ENCODE assay signal across 11 cellular contexts in genomic region chr10:26441491-26442214, GRCh38. TPM values are rescaled to one million over a fixed set of nuclear protein-coding genes. Genes with fewer than 3 reads are reported as not detected.
DNase-seq lines count a peak whose midpoint lies in the region; ATAC-seq, FAIRE-seq and TF ChIP-seq lines count a peak whose summit lies in the region.
"Had no signal": no experiment of that assay in that cellular context is flagged by ENCODE, and none has a peak within 500 bp of the region (broad histone marks: within the 10 kb centered on the region; RNA-seq: fewer than 3 reads in every experiment).

No MANE protein-coding gene starts in this region.

- intact Hi-C loops in posterior vena cava (cut with DNase I): no loop called here

- H3F3A ChIP-seq in SK-N-SH (replicated peaks; ENCODE audit: insufficient read depth): no peaks in the 10 kb centered on the region

- H3K9me3 ChIP-seq in HAP-1 (no peaks in the 10 kb centered on the region), SK-N-SH (no peaks in the 10 kb centered on the region)

- CTCF ChIA-PET in BJ (lab: Yijun Ruan, JAX): no interaction called here
- CTCF ChIA-PET in activated CD8-positive, alpha-beta T cell treated with anti-CD3 and anti-CD28 coated beads, Interleukin-2, amount 10 ng/mL, durations not matched to agents 7 days and 5 days (lab: Charles Lee): interaction anchor here (1.1 to 2.4 kb wide), 4 partner anchors 38 to 106 kb away, joined by 3 to 11 read pairs (median 4); no protein-coding TSS in a partner anchor
- CTCF ChIA-PET in SK-N-SH (lab: Yijun Ruan, JAX): no interaction called here

- H3K36me3 ChIP-seq in BJ (ENCODE audit: control insufficient read depth, insufficient read depth, low read length): no peaks in the 10 kb centered on the region
- no peaks in the 10 kb centered on the region for H3K36me3 ChIP-seq in HAP-1 (replicated peaks)
- H3K36me3 ChIP-seq in SK-N-SH (replicated peaks in 1 of 2; ENCODE audit: control insufficient read depth in 1 of 2, insufficient read depth in 2 of 2, low read length in 1 of 2): no peaks in the 10 kb centered on the region

- H3K27me3 Mint-ChIP-seq in activated CD8-positive, alpha-beta T cell treated with anti-CD3 and anti-CD28 coated beads, Interleukin-2, amount 10 ng/mL, durations not matched to agents 7 days and 5 days (ENCODE audit: low read depth): no peaks in the 10 kb centered on the region

- H3K4me1 Mint-ChIP-seq in activated CD8-positive, alpha-beta T cell treated with anti-CD3 and anti-CD28 coated beads, Interleukin-2, amount 10 ng/mL, durations not matched to agents 7 days and 5 days (ENCODE audit: low read depth): peaks cover 59% of the 10 kb centered on the region
- H3K4me1 Mint-ChIP-seq: nephron progenitor cell had no signal

- no peak overlapping the region for H3K27ac ChIP-seq in SK-N-SH (ENCODE audit: low read depth in 2 of 2, low read length in 1 of 2)

- POLR2A ChIA-PET in BJ (lab: Charles Lee): no interaction called here
- POLR2A ChIA-PET in activated CD8-positive, alpha-beta T cell treated with anti-CD3 and anti-CD28 coated beads, Interleukin-2, amount 10 ng/mL, durations not matched to agents 7 days and 5 days (lab: Charles Lee): interaction anchor here (0.7 to 1.5 kb wide), 5 partner anchors 16 to 46 kb away, joined by 3 to 4 read pairs (median 3); no protein-coding TSS in a partner anchor
- POLR2A ChIA-PET in SK-N-SH (lab: Yijun Ruan, JAX): no interaction called here

- H3K4me3 ChIP-seq in BJ (ENCODE audit: low read depth, low read length) (no peak overlapping the region), HAP-1 (no peak overlapping the region), SK-N-SH (ENCODE audit: low read depth in 2 of 2, low read length in 1 of 2) (no peak overlapping the region)

- H3K4me1 ChIP-seq in HAP-1 (no peaks in the 10 kb centered on the region), SK-N-SH (ENCODE audit: control insufficient read depth in 1 of 2, insufficient read depth in 2 of 2, low read depth in 1 of 2, low read length in 1 of 2) (no peaks in the 10 kb centered on the region)

- H3K4me2 ChIP-seq in SK-N-SH: no peak overlapping the region

- H2AFZ ChIP-seq in SK-N-SH (ENCODE audit: low read depth): no peak overlapping the region

- H3K9me3 Mint-ChIP-seq in activated CD8-positive, alpha-beta T cell treated with anti-CD3 and anti-CD28 coated beads, Interleukin-2, amount 10 ng/mL, durations not matched to agents 7 days and 5 days (ENCODE audit: insufficient read depth): peaks cover 4% of the 10 kb centered on the region
- H3K9me3 Mint-ChIP-seq: nephron progenitor cell had no signal

- in situ Hi-C loops in HAP-1 (cut with MboI; ENCODE audit: low sequenced_read_pairs): no loop called here

- peaks cover 55% of the 10 kb centered on the region for H3K36me3 Mint-ChIP-seq in activated CD8-positive, alpha-beta T cell treated with anti-CD3 and anti-CD28 coated beads, Interleukin-2, amount 10 ng/mL, durations not matched to agents 7 days and 5 days (ENCODE audit: low read depth)

- ATAC-seq in activated CD8-positive, alpha-beta T cell treated with anti-CD3 and anti-CD28 coated beads, Interleukin-2, amount 10 ng/mL, durations not matched to agents 7 days and 5 days: no peak

- H3K79me2 ChIP-seq in SK-N-SH (ENCODE audit: insufficient read depth): no peaks in the 10 kb centered on the region

- no peak overlapping the region for H3K9ac ChIP-seq in SK-N-SH

- 29% methylated on average over 7 of the region's 7 CpGs for WGBS in SK-N-SH (ENCODE audit: low lambda C conversion rate)

- peak overlapping the region; percentile 78 for H3K27ac Mint-ChIP-seq in activated CD8-positive, alpha-beta T cell treated with anti-CD3 and anti-CD28 coated beads, Interleukin-2, amount 10 ng/mL, durations not matched to agents 7 days and 5 days
- H3K27ac Mint-ChIP-seq: nephron progenitor cell had no signal

- H3K27me3 ChIP-seq in BJ (ENCODE audit: control insufficient read depth, insufficient read depth, low read length) (no peaks in the 10 kb centered on the region), HAP-1 (ENCODE audit: low read depth) (peaks cover 29% of the 10 kb centered on the region), SK-N-SH (ENCODE audit: insufficient read depth) (peaks cover 11% of the 10 kb centered on the region; the same call in 1 of the 2 replicates)

- peak; percentile 90 for FAIRE-seq in GM18507 (lab: Jason Lieb, UNC)

- H3K9me2 ChIP-seq in SK-N-SH: no peaks in the 10 kb centered on the region

- TF ChIP-seq RAD21 in SK-N-SH (IDR thresholded peaks at IDR 0.05; ENCODE audit: low read length): no peak

- no peaks in the 10 kb centered on the region for H4K20me1 ChIP-seq in SK-N-SH (ENCODE audit: insufficient read depth)

- TF ChIP-seq EP300 in SK-N-SH (IDR thresholded peaks at IDR 0.05; ENCODE audit: borderline replicate concordance in 1 of 2, low read depth in 1 of 2, low read length in 1 of 2): no peak

- TF ChIP-seq CTCF in BJ (IDR thresholded peaks at IDR 0.05; ENCODE audit: insufficient read depth, low read depth, low read length) (no peak), SK-N-SH (IDR thresholded peaks at IDR 0.05) (no peak)

- peak overlapping the region; percentile 68 for H3K4me3 Mint-ChIP-seq in activated CD8-positive, alpha-beta T cell treated with anti-CD3 and anti-CD28 coated beads, Interleukin-2, amount 10 ng/mL, durations not matched to agents 7 days and 5 days
- H3K4me3 Mint-ChIP-seq: nephron progenitor cell had no signal

- DNase-seq in BJ (ENCODE audit: low read depth) (peak; percentile 50), GM18507 (ENCODE audit: extremely low spot score, insufficient read length, low read depth) (no peak), kidney tubule cell (ENCODE audit: low spot score) (peak; percentile 86), HCEC 1CT (no peak), HAP-1 (ENCODE audit: low spot score in 2 of 2) (no peak), SK-N-SH (no peak), posterior vena cava (ENCODE audit: low spot score) (no peak)
- DNase-seq in activated CD8-positive, alpha-beta T cell treated with anti-CD3 and anti-CD28 coated beads, Interleukin-2, amount 10 ng/mL, durations not matched to agents 7 days and 5 days: no peak
- DNase-seq: dorsolateral prefrontal cortex, NCI-H1694 treated with DMSO at 0.1 percent for 48 hours, nephron progenitor cell had no signal

TF ChIP-seq in SK-N-SH, 30 proteins besides CTCF, POLR2A, EP300 and RAD21:
- no peak for TF ChIP-seq MXI1 (IDR thresholded peaks at IDR 0.05; ENCODE audit: low read depth, low read length)
- TF ChIP-seq MAX (IDR thresholded peaks at IDR 0.05; ENCODE audit: low read depth): no peak
- no peak for TF ChIP-seq MEF2A (IDR thresholded peaks at IDR 0.05; ENCODE audit: borderline replicate concordance, low read depth)
- no peak for TF ChIP-seq FOXJ3 (CRISPR knock-in tag; IDR thresholded peaks at IDR 0.05)
TF ChIP-seq in SK-N-SH: peak in this region for 0.

RNA-seq across cellular contexts. Expression of gene APBB1IP, which starts 3.5 kb away (rescaled TPM):
- polyA plus RNA-seq in BJ (2011; rRNA removed) (4.3 and 5.6 TPM in 2 replicates), SK-N-SH (2012; rRNA removed) (0.02 TPM in 1 of 2 replicates, not detected in the other)
- polyA minus RNA-seq in BJ (2011; rRNA and poly(A)+ RNA removed): 6.5 and 6.7 TPM in 2 replicates
- 10 to 100 TPM; 75.9 to 76.0 TPM for total RNA-seq in activated CD8-positive, alpha-beta T cell treated with anti-CD3 and anti-CD28 coated beads, Interleukin-2, amount 10 ng/mL, durations not matched to agents 7 days and 5 days
- not detected in 2 replicates for polyA plus RNA-seq in SK-N-SH (2012; cell fraction: cytosol; rRNA removed)
- 0.02 TPM in 1 of 2 replicates, not detected in the other for polyA plus RNA-seq in SK-N-SH (2012; cell fraction: nucleus; rRNA removed)
- total RNA-seq in posterior vena cava: 10 to 100 TPM in 1 of 2 donors, 1 to 10 TPM in 1; 8.4 to 20.5 TPM

Comparison
In these comparisons a context has a peak if more than half of its experiments do, and no peak if none do; other contexts are left out.
1. DNase-seq: peak in BJ (single experiment) and kidney tubule cell (single experiment); none in GM18507 (single experiment), activated CD8-positive, alpha-beta T cell treated with anti-CD3 and anti-CD28 coated beads, Interleukin-2, amount 10 ng/mL, durations not matched to agents 7 days and 5 days (single experiment), HCEC 1CT (single experiment), HAP-1 (0 of 2), SK-N-SH (single experiment) and posterior vena cava (single experiment).